In the genomic region with DNA sequence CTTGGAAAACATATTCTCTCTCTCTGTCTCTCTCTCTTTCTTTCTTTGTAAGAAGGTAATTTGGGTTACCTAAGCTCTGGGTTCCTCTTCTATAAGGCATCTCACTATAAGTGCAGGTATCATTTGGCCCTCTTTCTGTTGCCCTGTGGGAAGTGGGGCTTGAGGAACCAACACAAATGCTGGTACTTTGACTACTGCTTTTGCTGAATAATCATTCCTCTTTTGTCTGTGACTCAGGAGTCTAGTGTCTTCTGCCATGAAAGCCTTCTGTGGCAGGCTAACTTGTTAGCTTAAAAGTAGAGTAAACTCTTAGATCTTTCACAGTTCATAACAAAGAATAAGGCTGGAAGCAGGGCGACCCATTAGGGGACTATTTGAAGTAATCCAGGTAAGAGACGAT, we compare ENCODE assay signal across 21 cellular contexts.
"Had no signal": no experiment of that assay in that cellular context is flagged by ENCODE, and none has a peak within 500 bp of the region (broad histone marks: within the 10 kb centered on the region; RNA-seq: fewer than 3 reads in every experiment).

No MANE protein-coding gene starts in this region.

- H3K27ac ChIP-seq: RWPE1 had no signal

- DNase-seq: Karpas-422, KG1, MM.1S, NCI-H1092, NCI-H1105 treated with DMSO at 0.1 percent for 48 hours, NCI-H1417 treated with DMSO at 0.1 percent for 48 hours, NCI-H146, NCI-H1694 treated with DMSO at 0.1 percent for 48 hours, NCI-H1930, NCI-H2081, NCI-H2107, NCI-H2227 treated with DMSO at 0.1 percent for 48 hours, NCI-H524, NCI-H69, NCI-H774, PC-3, SHP77, T-helper 1 cell had no signal

- ATAC-seq: Panc1, PC-3, SK-N-SH treated with all-trans-retinoic acid at 6 μM for 48 hours had no signal
